Comparison of ENCODE assay signal across 9 cellular contexts in genomic region chr16:23504076-23504452, GRCh38. TPM values are rescaled to one million over a fixed set of nuclear protein-coding genes. Genes with fewer than 3 reads are reported as not detected.
A peak's percentile ranks its signal among the peaks of the same experiment; 100 is the strongest.
DNase-seq lines count a peak whose midpoint lies in the region; ATAC-seq and TF ChIP-seq lines count a peak whose summit lies in the region.
"Had no signal": no experiment of that assay in that cellular context is flagged by ENCODE, and none has a peak within 500 bp of the region (broad histone marks: within the 10 kb centered on the region; RNA-seq: fewer than 3 reads in every experiment).

No MANE protein-coding gene starts in this region.

- 45% methylated on average over 5 of the region's 5 CpGs for WGBS in suprapubic skin
- WGBS in ovary, 3 donors: 65 to 74% (median 70%) methylated on average over 5 of the region's 5 CpGs

- H3K27me3 Mint-ChIP-seq in T-helper 17 cell: no peaks in the 10 kb centered on the region

- TF ChIP-seq EP300 in suprapubic skin (IDR thresholded peaks at IDR 0.05) (no peak), ovary (IDR thresholded peaks at IDR 0.05) (no peak)

- no peak overlapping the region for H3K4me3 Mint-ChIP-seq in T-helper 17 cell

- no peak for TF ChIP-seq CTCF in suprapubic skin (IDR thresholded peaks at IDR 0.05)
- no peak for TF ChIP-seq CTCF in ovary (IDR thresholded peaks at IDR 0.05)

- H3K9me3 ChIP-seq in T-helper 17 cell (ENCODE audit: control insufficient read depth, low read length, poor library complexity, severe bottlenecking) (no peaks in the 10 kb centered on the region), suprapubic skin (no peaks in the 10 kb centered on the region), ovary (no peaks in the 10 kb centered on the region)
- H3K9me3 ChIP-seq: neutrophil had no signal

- H3K27me3 ChIP-seq in suprapubic skin: no peaks in the 10 kb centered on the region
- no peaks in the 10 kb centered on the region for H3K27me3 ChIP-seq in ovary
- H3K27me3 ChIP-seq: neutrophil had no signal

- no peaks in the 10 kb centered on the region for H3K36me3 Mint-ChIP-seq in T-helper 17 cell (ENCODE audit: low read depth)

- TF ChIP-seq POLR2A in suprapubic skin (IDR thresholded peaks at IDR 0.05) (no peak), ovary (IDR thresholded peaks at IDR 0.05) (no peak)

- no peak for ATAC-seq in T-helper 17 cell

- peak overlapping the region; percentile 32 for H3K27ac Mint-ChIP-seq in T-helper 17 cell

- H3K4me3 ChIP-seq in suprapubic skin (no peak overlapping the region), ovary (no peak overlapping the region)

- intact Hi-C loops in ovary (cut with DNase I): loop anchor here in 1 of 4 donors (10.0 kb wide), 1 partner anchor 51 kb away; the partner anchor contains the start of genes EARS2 and UBFD1

- H3K4me1 Mint-ChIP-seq in T-helper 17 cell: peaks cover 38% of the 10 kb centered on the region

- H3K36me3 ChIP-seq in suprapubic skin: no peaks in the 10 kb centered on the region
- no peaks in the 10 kb centered on the region for H3K36me3 ChIP-seq in ovary
- H3K36me3 ChIP-seq: neutrophil had no signal

- H3K27ac ChIP-seq in suprapubic skin (peak overlapping the region; percentile 79), ovary (peak overlapping the region in 1 of 2 donors; percentile 26)
- H3K27ac ChIP-seq: neutrophil had no signal

- peak; percentile 12 for DNase-seq in NCI-H2196 (lab: John Stamatoyannopoulos, UW; ENCODE audit: unreplicated experiment)
- DNase-seq in NCI-H2196 treated with DMSO at 0.1 percent for 48 hours (lab: John Stamatoyannopoulos, UW; ENCODE audit: unreplicated experiment): no peak
- DNase-seq in T-helper 17 cell: no peak
- peak; percentile 82 for DNase-seq in glomerular visceral epithelial cell (ENCODE audit: extremely low spot score)
- peak in 1 of 2 donors; percentile 82 for DNase-seq in suprapubic skin (ENCODE audit: low spot score in 2 of 2)
- DNase-seq in stimulated activated naive CD4-positive, alpha-beta T cell (lab: John Stamatoyannopoulos, UW): no peak
- no peak for DNase-seq in NCI-H510A treated with DMSO at 0.1 percent for 48 hours (lab: John Stamatoyannopoulos, UW)
- no peak for DNase-seq in ovary

- H3K4me1 ChIP-seq in suprapubic skin: peaks cover 85% of the 10 kb centered on the region
- peaks cover 55% of the 10 kb centered on the region for H3K4me1 ChIP-seq in ovary (ENCODE audit: insufficient read depth)

RNA-seq across cellular contexts. Expression of gene GGA2, which starts 6.2 kb away (rescaled TPM):
- total RNA-seq in T-helper 17 cell (100 to 1,000 TPM; 116 to 117 TPM), suprapubic skin (100 to 1,000 TPM in 1 of 4 donors, 10 to 100 TPM in 3; 44.1 to 117 (median 53.4) TPM), ovary (100 to 1,000 TPM in 1 of 7 donors, 10 to 100 TPM in 6; 27.1 to 111 (median 83.3) TPM)
- 100 to 1,000 TPM in 1 of 2 donors, 10 to 100 TPM in 1; 36.3 to 141 TPM for polyA plus RNA-seq in ovary

RNA-seq across cellular contexts. Expression of gene COG7, which starts 51.1 kb away (rescaled TPM):
- total RNA-seq in T-helper 17 cell (10 to 100 TPM; 16.9 to 17.1 TPM), suprapubic skin (10 to 100 TPM; 16.3 to 73.7 (median 24.6) TPM), ovary (10 to 100 TPM; 16.5 to 21.5 (median 19.3) TPM)
- 10 to 100 TPM; 13.8 to 15.1 TPM for polyA plus RNA-seq in ovary

RNA-seq across cellular contexts. Expression of gene EARS2, which starts 53.1 kb away (rescaled TPM):
- 10 to 100 TPM; 10.0 to 13.0 TPM for total RNA-seq in T-helper 17 cell
- total RNA-seq in suprapubic skin: 10 to 100 TPM; 24.1 to 37.2 (median 36.6) TPM
- total RNA-seq in ovary: 10 to 100 TPM; 11.1 to 29.0 (median 18.5) TPM
- polyA plus RNA-seq in ovary: 10 to 100 TPM in 1 of 2 donors, 1 to 10 TPM in 1; 9.5 to 26.7 TPM

RNA-seq across cellular contexts. Expression of gene UBFD1, which starts 53.5 kb away (rescaled TPM):
- 10 to 100 TPM; 37.9 to 43.3 TPM for total RNA-seq in T-helper 17 cell
- 10 to 100 TPM; 26.5 to 48.1 (median 39.4) TPM for total RNA-seq in suprapubic skin
- total RNA-seq in ovary: 10 to 100 TPM; 45.2 to 67.4 (median 54.0) TPM
- 10 to 100 TPM; 13.8 to 55.1 TPM for polyA plus RNA-seq in ovary

Comparison
In these comparisons a context has a peak if more than half of its experiments do, and no peak if none do; other contexts are left out.
1. DNase-seq: peak in NCI-H2196 (single experiment) and glomerular visceral epithelial cell (single experiment); none in NCI-H2196 treated with DMSO at 0.1 percent for 48 hours (single experiment), T-helper 17 cell (0 of 3), stimulated activated naive CD4-positive, alpha-beta T cell (0 of 6), NCI-H510A treated with DMSO at 0.1 percent for 48 hours (single experiment) and ovary (0 of 5).